ENCODE assay signal across 20 cellular contexts in genomic region chr4:156762851-156763250, GRCh38.
DNase-seq lines count a peak whose midpoint lies in the region; ATAC-seq and TF ChIP-seq lines count a peak whose summit lies in the region.
"Had no signal": no experiment of that assay in that cellular context is flagged by ENCODE, and none has a peak within 500 bp of the region (broad histone marks: within the 10 kb centered on the region; RNA-seq: fewer than 3 reads in every experiment).

No MANE protein-coding gene starts in this region.

- H3K9me3 ChIP-seq in H9 (ENCODE audit: control insufficient read depth, low read depth, low read length): no peaks in the 10 kb centered on the region
- H3K9me3 ChIP-seq: suprapubic skin, vagina had no signal

- no peak overlapping the region for H2BK20ac ChIP-seq in H9 (ENCODE audit: low read depth, low read length, poor library complexity, severe bottlenecking)

- H3K27ac Mint-ChIP-seq in H9 (no peak overlapping the region), nephron (peak overlapping the region; percentile 32 to 85 (median 47)), progenitor cell of endocrine pancreas (no peak overlapping the region)
- H3K27ac Mint-ChIP-seq: activated naive CD8-positive, alpha-beta T cell treated with anti-CD3 and anti-CD28 coated beads, Interleukin-2, amount 10 ng/mL, durations not matched to agents 7 days and 5 days; CD4-positive, CD25-positive, alpha-beta regulatory T cell; IgD-negative memory B cell had no signal

- H3K36me3 Mint-ChIP-seq in H9 (ENCODE audit: insufficient read depth in 1 of 3, low read depth in 3 of 3) (0 out of 7 replicates have a peak, but pooled peaks cover 0 to 3% (median 2%) of the 10 kb centered on the region in 3 experiments), nephron (ENCODE audit: low read depth) (peaks cover 65% of the 10 kb centered on the region), progenitor cell of endocrine pancreas (ENCODE audit: insufficient read depth) (peaks cover 35% of the 10 kb centered on the region)
- H3K36me3 Mint-ChIP-seq: activated naive CD8-positive, alpha-beta T cell treated with anti-CD3 and anti-CD28 coated beads, Interleukin-2, amount 10 ng/mL, durations not matched to agents 7 days and 5 days; CD4-positive, CD25-positive, alpha-beta regulatory T cell; IgD-negative memory B cell had no signal

- no peaks in the 10 kb centered on the region for H3K27me3 ChIP-seq in H9 (ENCODE audit: insufficient read depth, low read length)
- H3K27me3 ChIP-seq: dorsolateral prefrontal cortex, hepatocyte, suprapubic skin, vagina had no signal

- no peak overlapping the region for H2AK5ac ChIP-seq in H9 (ENCODE audit: insufficient read length, low read length)

- H3K14ac ChIP-seq in H9 (ENCODE audit: insufficient read depth, low read length): no peak overlapping the region

- H3K79me1 ChIP-seq in H9 (ENCODE audit: insufficient read depth, low read depth, low read length, poor library complexity, severe bottlenecking): no peaks in the 10 kb centered on the region

- H3K27ac ChIP-seq in H9 (ENCODE audit: insufficient read length, low read depth, low read length): no peak overlapping the region
- H3K27ac ChIP-seq: 22Rv1, dorsolateral prefrontal cortex, hepatocyte, suprapubic skin, vagina had no signal

- TF ChIP-seq CTCF in H9 (conservative IDR thresholded peaks at IDR 0.05) (no peak), nephron (IDR thresholded peaks at IDR 0.05; ENCODE audit: unreplicated experiment in 3 of 3) (no peak), progenitor cell of endocrine pancreas (IDR thresholded peaks at IDR 0.05; ENCODE audit: unreplicated experiment) (no peak)

- H2AFZ ChIP-seq in H9 (ENCODE audit: low read length): peak overlapping the region; percentile 73
- H2AFZ ChIP-seq: hepatocyte had no signal

- H3K79me2 ChIP-seq in H9 (ENCODE audit: insufficient read depth, low read length): no peaks in the 10 kb centered on the region
- H3K79me2 ChIP-seq: hepatocyte had no signal

- no peak overlapping the region for H2BK120ac ChIP-seq in H9 (ENCODE audit: low read depth, low read length, poor library complexity, severe bottlenecking)

- H3K18ac ChIP-seq in H9 (ENCODE audit: insufficient read length, low read depth, low read length): no peak overlapping the region

- H3K9ac ChIP-seq in H9 (ENCODE audit: extremely low read depth, insufficient read length, low read length): no peak overlapping the region

- H3K4me1 Mint-ChIP-seq in H9 (no peaks in the 10 kb centered on the region), nephron (peaks cover 43% of the 10 kb centered on the region), progenitor cell of endocrine pancreas (ENCODE audit: low read depth) (no peaks in the 10 kb centered on the region)
- H3K4me1 Mint-ChIP-seq: activated naive CD8-positive, alpha-beta T cell treated with anti-CD3 and anti-CD28 coated beads, Interleukin-2, amount 10 ng/mL, durations not matched to agents 7 days and 5 days; CD4-positive, CD25-positive, alpha-beta regulatory T cell; IgD-negative memory B cell had no signal

- H3K4me1 ChIP-seq in H9 (ENCODE audit: insufficient read depth, low read length): no peaks in the 10 kb centered on the region
- H3K4me1 ChIP-seq: suprapubic skin had no signal

- no peak overlapping the region for H2BK12ac ChIP-seq in H9 (ENCODE audit: insufficient read length, low read depth, low read length)

- no peak overlapping the region for H3K4ac ChIP-seq in H9 (ENCODE audit: low read depth, low read length)

- DNase-seq in NCI-H1092 treated with DMSO at 0.1 percent for 48 hours (lab: John Stamatoyannopoulos, UW) (peak; percentile 7), NCI-H1092 (lab: John Stamatoyannopoulos, UW) (no peak), H9 (no peak), progenitor cell of endocrine pancreas (ENCODE audit: low spot score, unreplicated experiment) (no peak)
- DNase-seq: activated effector memory CD4-positive, alpha-beta T cell treated with Interleukin-2 at 50 U/mL for 16 hours; activated naive CD8-positive, alpha-beta T cell treated with anti-CD3 and anti-CD28 coated beads, Interleukin-2, amount 10 ng/mL, durations not matched to agents 7 days and 5 days; activated T-cell treated with anti-CD3 and anti-CD28 coated beads for 4 hours; CD4-positive, CD25-positive, alpha-beta regulatory T cell; dorsolateral prefrontal cortex; left colon; stimulated activated naive CD4-positive, alpha-beta T cell had no signal

- no peak overlapping the region for H2BK15ac ChIP-seq in H9 (ENCODE audit: low read depth, low read length)

- H2BK5ac ChIP-seq in H9 (ENCODE audit: insufficient read length, low read length): no peak overlapping the region

- no peak overlapping the region for H3K56ac ChIP-seq in H9 (ENCODE audit: insufficient read length, low read depth, low read length)

- no peaks in the 10 kb centered on the region for H3K23me2 ChIP-seq in H9 (ENCODE audit: insufficient read length, low read depth, low read length, poor library complexity, severe bottlenecking)

- H3T11ph ChIP-seq in H9 (ENCODE audit: low read length): no peak overlapping the region

- no peak for ATAC-seq in HG03521 (IDR thresholded peaks at IDR 0.05; ENCODE audit: unreplicated experiment)
- no peak for ATAC-seq in GM19395 (IDR thresholded peaks at IDR 0.05; ENCODE audit: unreplicated experiment)
- ATAC-seq: left colon had no signal

- H4K20me1 ChIP-seq in H9 (ENCODE audit: control insufficient read depth, insufficient read depth, insufficient read length): no peaks in the 10 kb centered on the region

- H3K9me3 Mint-ChIP-seq in H9 (peaks cover 0 to 6% of the 10 kb centered on the region in 2 experiments; a peak in 3 of 5 replicates), nephron (peaks cover 7% of the 10 kb centered on the region), progenitor cell of endocrine pancreas (ENCODE audit: low read depth) (peaks cover 8% of the 10 kb centered on the region)

- no peak overlapping the region for H3K4me2 ChIP-seq in H9 (ENCODE audit: insufficient read depth, insufficient read length, low read length)

- H4K91ac ChIP-seq in H9 (ENCODE audit: insufficient read length, low read depth, low read length): no peak overlapping the region

- H3K4me3 Mint-ChIP-seq in H9: no peak overlapping the region
- H3K4me3 Mint-ChIP-seq in nephron: no peak overlapping the region
- H3K4me3 Mint-ChIP-seq in progenitor cell of endocrine pancreas (ENCODE audit: low read depth): no peak overlapping the region
- H3K4me3 Mint-ChIP-seq: activated naive CD8-positive, alpha-beta T cell treated with anti-CD3 and anti-CD28 coated beads, Interleukin-2, amount 10 ng/mL, durations not matched to agents 7 days and 5 days; CD4-positive, CD25-positive, alpha-beta regulatory T cell; IgD-negative memory B cell had no signal

- H4K5ac ChIP-seq in H9 (ENCODE audit: insufficient read length, low read depth, low read length): no peak overlapping the region

- no peak overlapping the region for H4K8ac ChIP-seq in H9 (replicated peaks; ENCODE audit: insufficient read length, low read depth, low read length)

- no peak overlapping the region for H3K23ac ChIP-seq in H9 (ENCODE audit: insufficient read length, low read depth, low read length)

- WGBS in H9 (ENCODE audit: extremely low coverage, insufficient read length, low lambda C conversion rate): no CpG with 5 or more reads among the region's 8 CpGs

- no peaks in the 10 kb centered on the region for H3K27me3 Mint-ChIP-seq in H9 (ENCODE audit: low read depth)
- no peaks in the 10 kb centered on the region for H3K27me3 Mint-ChIP-seq in nephron (ENCODE audit: low read depth)
- no peaks in the 10 kb centered on the region for H3K27me3 Mint-ChIP-seq in progenitor cell of endocrine pancreas
- H3K27me3 Mint-ChIP-seq: activated naive CD8-positive, alpha-beta T cell treated with anti-CD3 and anti-CD28 coated beads, Interleukin-2, amount 10 ng/mL, durations not matched to agents 7 days and 5 days; CD4-positive, CD25-positive, alpha-beta regulatory T cell; IgD-negative memory B cell had no signal

TF ChIP-seq in PFSK-1, 5 proteins besides CTCF, POLR2A, EP300 and RAD21:
- TF ChIP-seq FOXP2 (optimal IDR thresholded peaks at IDR 0.05; ENCODE audit: borderline replicate concordance, extremely low read depth, extremely low read length, insufficient read depth) (peak; percentile 59), TAF1 (IDR thresholded peaks at IDR 0.05; ENCODE audit: borderline replicate concordance, insufficient read depth, low read length) (no peak)

Comparison
In these comparisons a context has a peak if more than half of its experiments do, and no peak if none do; other contexts are left out.
1. H3K27ac Mint-ChIP-seq: peak in nephron (3 of 3); none in H9 (0 of 3) and progenitor cell of endocrine pancreas (single experiment).